In genomic region chr19:32345261-32346207, GRCh38 we compare ENCODE assay signal across 8 cellular contexts. TPM values are rescaled to one million over a fixed set of nuclear protein-coding genes. Genes with fewer than 3 reads are reported as not detected.
A peak's percentile ranks its signal among the peaks of the same experiment; 100 is the strongest.
DNase-seq lines count a peak whose midpoint lies in the region; ATAC-seq and TF ChIP-seq lines count a peak whose summit lies in the region.

Gene ZNF507 (plus strand): TSS chr19:32345610. CDS start chr19:32352831, 7,221 bp downstream.

- H3K9me3 Mint-ChIP-seq in HFFc6, result no peaks in the 10 kb centered on the region
- H3K9me3 Mint-ChIP-seq in activated naive CD8-positive, alpha-beta T cell treated with anti-CD3 and anti-CD28 coated beads for 36 hours, result no peaks in the 10 kb centered on the region

- H3K9ac ChIP-seq in SU-DHL-6 (ENCODE audit: low read length) (peak within 1 kb of the TSS; percentile 86), parathyroid adenoma (peak within 1 kb of the TSS; percentile 55)

- H3K4me1 ChIP-seq in parathyroid adenoma (no peaks in the 10 kb centered on the region), thyroid gland (peaks cover 18 to 24% of the 10 kb centered on the region in 2 donors)

- peaks cover 44% of the 10 kb centered on the region for H3K4me1 Mint-ChIP-seq in HFFc6 (ENCODE audit: low read depth)
- peaks cover 31% of the 10 kb centered on the region for H3K4me1 Mint-ChIP-seq in activated naive CD8-positive, alpha-beta T cell treated with anti-CD3 and anti-CD28 coated beads for 36 hours

- H3K36me3 ChIP-seq in SU-DHL-6 (ENCODE audit: low read length) (peaks cover 30% of the 10 kb centered on the region; the same call in 1 of the 2 replicates), parathyroid adenoma (ENCODE audit: control insufficient read depth, insufficient read depth, low read length) (no peaks in the 10 kb centered on the region), thyroid gland (peaks cover 7 to 9% of the 10 kb centered on the region in 2 donors)

- H3K27ac ChIP-seq in SU-DHL-6 (ENCODE audit: low read depth, low read length), result peak within 1 kb of the TSS; percentile 46
- H3K27ac ChIP-seq in parathyroid adenoma, result peak within 1 kb of the TSS; percentile 66
- H3K27ac ChIP-seq in thyroid gland, result peak within 1 kb of the TSS; percentile 76 to 80 (median 80)

- H3K9me3 ChIP-seq in SU-DHL-6 (ENCODE audit: insufficient read depth, low read length) (no peaks in the 10 kb centered on the region), parathyroid adenoma (ENCODE audit: control insufficient read depth, low read length) (no peaks in the 10 kb centered on the region), thyroid gland (no peaks in the 10 kb centered on the region)

- no peaks in the 10 kb centered on the region for H3K9me2 ChIP-seq in SU-DHL-6 (replicated peaks; ENCODE audit: insufficient read depth, low read length)

- H2AFZ ChIP-seq in SU-DHL-6 (ENCODE audit: low read depth, low read length, severe bottlenecking) (peak within 1 kb of the TSS; percentile 97), parathyroid adenoma (peak within 1 kb of the TSS; percentile 99)

- TF ChIP-seq POLR2A in thyroid gland (IDR thresholded peaks at IDR 0.05), result peak in 1 of 2 donors; percentile 50

- no peak for TF ChIP-seq CTCF in GM12865 (IDR thresholded peaks at IDR 0.05; ENCODE audit: insufficient read depth, low read depth, low read length, missing control alignments)
- peak; percentile 37; the same call in 1 of the 2 replicates for TF ChIP-seq CTCF in HFFc6 (IDR thresholded peaks at IDR 0.05)
- TF ChIP-seq CTCF in SU-DHL-6 (IDR thresholded peaks at IDR 0.05; ENCODE audit: insufficient read depth, low read length, poor library complexity, severe bottlenecking), result no peak
- no peak for TF ChIP-seq CTCF in parathyroid adenoma (IDR thresholded peaks at IDR 0.05)
- no peak for TF ChIP-seq CTCF in thyroid gland (IDR thresholded peaks at IDR 0.05)

- peak; percentile 99 for ATAC-seq in Right ventricle myocardium superior (ENCODE audit: poor library complexity)

- H3K4me3 ChIP-seq in GM12865 (ENCODE audit: low read depth, low read length), result peak within 1 kb of the TSS; percentile 75
- H3K4me3 ChIP-seq in SU-DHL-6 (ENCODE audit: insufficient read depth, low read length, poor library complexity, severe bottlenecking), result peak within 1 kb of the TSS; percentile 88
- H3K4me3 ChIP-seq in parathyroid adenoma (ENCODE audit: low read depth, low read length), result peak within 1 kb of the TSS; percentile 66
- H3K4me3 ChIP-seq in thyroid gland (replicated peaks in 1 of 3), result peak within 1 kb of the TSS; percentile 78 to 91 (median 84)

- peaks cover 49% of the 10 kb centered on the region for H3K79me2 ChIP-seq in SU-DHL-6 (ENCODE audit: insufficient read depth, low read length)
- H3K79me2 ChIP-seq in parathyroid adenoma, result peaks cover 18% of the 10 kb centered on the region

- H3K36me3 Mint-ChIP-seq in HFFc6 (ENCODE audit: low read depth), result peaks cover 24% of the 10 kb centered on the region
- H3K36me3 Mint-ChIP-seq in activated naive CD8-positive, alpha-beta T cell treated with anti-CD3 and anti-CD28 coated beads for 36 hours, result peaks cover 19% of the 10 kb centered on the region

- intact Hi-C loops in Right ventricle myocardium superior (cut with DNase I), result loop anchor here (10.0 kb wide), 1 partner anchor 59 kb away; the partner anchor contains the start of gene DPY19L3
- intact Hi-C loops in thyroid gland (cut with DNase I), result loop anchor here (10.0 kb wide), 1 partner anchor 59 kb away; the partner anchor contains the start of gene DPY19L3

- peaks cover 6% of the 10 kb centered on the region for H3K27me3 Mint-ChIP-seq in HFFc6 (ENCODE audit: insufficient read depth)
- H3K27me3 Mint-ChIP-seq in activated naive CD8-positive, alpha-beta T cell treated with anti-CD3 and anti-CD28 coated beads for 36 hours, result peaks cover 7% of the 10 kb centered on the region

- DNase-seq in GM12865 (ENCODE audit: low read depth), result peak; percentile 86
- peak; percentile 48 for DNase-seq in HFFc6
- peak; percentile 81 for DNase-seq in MV-4-11 (lab: John Stamatoyannopoulos, UW)
- peak; percentile 87 for DNase-seq in activated naive CD8-positive, alpha-beta T cell treated with anti-CD3 and anti-CD28 coated beads for 36 hours
- peak; percentile 91 for DNase-seq in Right ventricle myocardium superior
- DNase-seq in thyroid gland, result peak; percentile 80 to 83

- H3K4me2 ChIP-seq in SU-DHL-6 (ENCODE audit: low read depth, low read length, poor library complexity, severe bottlenecking) (peak within 1 kb of the TSS; percentile 95), parathyroid adenoma (ENCODE audit: low read length) (peak within 1 kb of the TSS; percentile 85)

- peak within 1 kb of the TSS; percentile 85 for H3K27ac Mint-ChIP-seq in HFFc6
- peak within 1 kb of the TSS; percentile 89 for H3K27ac Mint-ChIP-seq in activated naive CD8-positive, alpha-beta T cell treated with anti-CD3 and anti-CD28 coated beads for 36 hours

- no peaks in the 10 kb centered on the region; the same call in 1 of the 2 replicates for H4K20me1 ChIP-seq in SU-DHL-6 (ENCODE audit: low read depth, low read length)

- peak within 1 kb of the TSS; percentile 96 for H3K4me3 Mint-ChIP-seq in HFFc6
- peak within 1 kb of the TSS; percentile 85 for H3K4me3 Mint-ChIP-seq in activated naive CD8-positive, alpha-beta T cell treated with anti-CD3 and anti-CD28 coated beads for 36 hours

- H3F3A ChIP-seq in SU-DHL-6 (ENCODE audit: insufficient read depth), result no peaks in the 10 kb centered on the region; the same call in 1 of the 2 replicates

- H3K27me3 ChIP-seq in SU-DHL-6 (ENCODE audit: low read length), result no peaks in the 10 kb centered on the region
- H3K27me3 ChIP-seq in parathyroid adenoma (ENCODE audit: control insufficient read depth, insufficient read depth, low read length), result no peaks in the 10 kb centered on the region
- no peaks in the 10 kb centered on the region for H3K27me3 ChIP-seq in thyroid gland

- 4% methylated on average over 52 to 60 of the region's 72 CpGs for WGBS in thyroid gland, 2 donors

RNA-seq across cellular contexts. Expression of gene ZNF507, which starts in this region (rescaled TPM):
- 10 to 100 TPM; 13.0 to 18.3 (median 16.0) TPM for total RNA-seq in HFFc6 (2021; fragmentation: NEBNext Ultra II Directional; extraction: Animal tissue kit (Norgen Biotek cat#: 25700))
- total RNA-seq in activated naive CD8-positive, alpha-beta T cell treated with anti-CD3 and anti-CD28 coated beads for 36 hours, result 10 to 100 TPM; 28.6 to 29.3 TPM
- 13.7 TPM for total RNA-seq in Right ventricle myocardium superior
- 10 to 100 TPM; 28.6 to 46.9 (median 38.0) TPM for total RNA-seq in thyroid gland

Comparison
In these comparisons a context has a peak if more than half of its experiments do, and no peak if none do; other contexts are left out.
1. Peak in every context shown above with its lines: DNase-seq, ATAC-seq, H3K4me3 ChIP-seq and H3K27ac ChIP-seq.